In the genomic region with DNA sequence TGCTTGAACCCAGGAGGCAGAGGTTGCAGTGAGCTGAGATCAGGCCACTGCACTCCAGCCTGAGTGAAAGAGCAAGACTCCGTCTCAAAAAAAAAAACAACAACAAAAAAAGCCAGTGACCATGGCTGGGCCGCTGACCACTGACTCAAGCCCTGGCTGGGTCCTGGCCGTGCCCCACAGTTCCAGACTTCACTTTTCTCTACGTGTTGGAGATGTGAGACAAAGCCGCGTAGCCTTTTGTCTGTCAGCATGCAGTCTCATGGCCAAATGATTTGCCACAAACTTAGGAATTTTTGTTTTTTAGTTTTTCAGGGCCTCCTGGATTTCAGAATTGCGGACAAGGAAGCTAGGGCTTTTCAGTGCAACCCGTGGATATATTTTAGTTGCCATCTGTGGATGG, we compare ENCODE assay signal across 17 cellular contexts.
A peak's percentile ranks its signal among the peaks of the same experiment; 100 is the strongest.
DNase-seq lines count a peak whose midpoint lies in the region; ATAC-seq and TF ChIP-seq lines count a peak whose summit lies in the region.
"Had no signal": no experiment of that assay in that cellular context is flagged by ENCODE, and none has a peak within 500 bp of the region (broad histone marks: within the 10 kb centered on the region; RNA-seq: fewer than 3 reads in every experiment).

No MANE protein-coding gene starts in this region.

- H3K9me3 Mint-ChIP-seq in endodermal cell (no peaks in the 10 kb centered on the region), mesothelial cell of epicardium (no peaks in the 10 kb centered on the region)
- H3K9me3 Mint-ChIP-seq: T-helper 1 cell treated with Interleukin-12 subunit alpha and Interleukin-12 subunit beta and Interleukin-4 antibody, amounts not matched to agents 30 μg/mL and 1 μg/mL, for 36 hours had no signal

- H3K36me3 ChIP-seq in HUES48 (ENCODE audit: control insufficient read depth, insufficient read depth, low read length) (no peaks in the 10 kb centered on the region), endodermal cell (ENCODE audit: control insufficient read depth, insufficient read depth, low read length) (no peaks in the 10 kb centered on the region), tibial artery (no peaks in the 10 kb centered on the region)
- H3K36me3 ChIP-seq: Peyer's patch had no signal

- DNase-seq in endodermal cell, result no peak
- no peak for DNase-seq in mesothelial cell of epicardium (ENCODE audit: low spot score in 2 of 2, unreplicated experiment in 2 of 2)
- no peak for DNase-seq in tibial artery
- DNase-seq in NCI-H524 treated with DMSO at 0.1 percent for 48 hours (lab: John Stamatoyannopoulos, UW), result no peak
- DNase-seq in NCI-H526 treated with DMSO at 0.1 percent for 48 hours (lab: John Stamatoyannopoulos, UW), result no peak
- DNase-seq: activated CD8-positive, alpha-beta memory T cell treated with anti-CD3 and anti-CD28 coated beads, Interleukin-2, amount 50 U/mL, for 48 hours; activated naive CD4-positive, alpha-beta T cell treated with anti-CD3 and anti-CD28 coated beads, Interleukin-2, amount 50 U/mL, for 16 hours; CD4-positive, alpha-beta memory T cell; kidney glomerular epithelial cell; NCI-H1694; NCI-H69; Peyer's patch had no signal

- WGBS in endodermal cell (ENCODE audit: insufficient coverage in 1 of 2, insufficient read length in 1 of 2), 2 experiments, result 53 to 85% methylated on average over 8 of the region's 8 CpGs

- TF ChIP-seq CTCF in endodermal cell (conservative IDR thresholded peaks at IDR 0.05) (no peak), mesothelial cell of epicardium (IDR thresholded peaks at IDR 0.05; ENCODE audit: unreplicated experiment) (no peak), tibial artery (IDR thresholded peaks at IDR 0.05) (no peak)

- H3K9ac ChIP-seq in HUES48 (ENCODE audit: low read depth, low read length) (no peak overlapping the region), endodermal cell (ENCODE audit: extremely low read depth, low read length, poor library complexity, severe bottlenecking) (no peak overlapping the region)

- H3K27me3 ChIP-seq in HUES48 (ENCODE audit: control insufficient read depth, insufficient read depth, low read length) (no peaks in the 10 kb centered on the region), endodermal cell (ENCODE audit: control insufficient read depth, insufficient read depth, low read length, poor library complexity, severe bottlenecking) (no peaks in the 10 kb centered on the region), tibial artery (no peaks in the 10 kb centered on the region)
- H3K27me3 ChIP-seq: Peyer's patch had no signal

- H3K27ac ChIP-seq in HUES48 (ENCODE audit: low read depth, low read length), result peak overlapping the region; percentile 71
- H3K27ac ChIP-seq in endodermal cell (ENCODE audit: low read depth, low read length), result peak overlapping the region; percentile 88
- peak overlapping the region; percentile 82 to 88 for H3K27ac ChIP-seq in tibial artery
- H3K27ac ChIP-seq: HL-60 had no signal

- peaks cover 3% of the 10 kb centered on the region for H3K36me3 Mint-ChIP-seq in endodermal cell (ENCODE audit: low read depth)
- H3K36me3 Mint-ChIP-seq in mesothelial cell of epicardium, result no peaks in the 10 kb centered on the region
- H3K36me3 Mint-ChIP-seq: CD4-positive, alpha-beta memory T cell had no signal

- no peaks in the 10 kb centered on the region for H3K9me3 ChIP-seq in HUES48 (ENCODE audit: control insufficient read depth, insufficient read depth, low read length)
- H3K9me3 ChIP-seq in endodermal cell (ENCODE audit: control insufficient read depth, low read length), result no peaks in the 10 kb centered on the region
- H3K9me3 ChIP-seq in tibial artery, result no peaks in the 10 kb centered on the region
- H3K9me3 ChIP-seq: Peyer's patch had no signal

- ATAC-seq in HG02759 (IDR thresholded peaks at IDR 0.05; ENCODE audit: unreplicated experiment), result no peak
- ATAC-seq: activated CD4-positive, CD25-positive, alpha-beta regulatory T cell treated with anti-CD3 and anti-CD28 coated beads, Interleukin-2, amount 50 U/mL, for 24 hours had no signal

- intact Hi-C loops in tibial artery (cut with DNase I; ENCODE audit: low total_unique reads), result no loop called here

- H3K27me3 Mint-ChIP-seq in endodermal cell (ENCODE audit: insufficient read depth), result no peaks in the 10 kb centered on the region
- H3K27me3 Mint-ChIP-seq in mesothelial cell of epicardium (ENCODE audit: low read depth), result no peaks in the 10 kb centered on the region

- no peak overlapping the region for H3K4me3 ChIP-seq in HUES48 (ENCODE audit: low read depth, low read length)
- no peak overlapping the region for H3K4me3 ChIP-seq in endodermal cell (ENCODE audit: low read length)
- H3K4me3 ChIP-seq in tibial artery, result no peak overlapping the region
- H3K4me3 ChIP-seq: Peyer's patch had no signal

- H3K4me3 Mint-ChIP-seq in endodermal cell, result no peak overlapping the region
- no peak overlapping the region for H3K4me3 Mint-ChIP-seq in mesothelial cell of epicardium
- H3K4me3 Mint-ChIP-seq: CD4-positive, alpha-beta memory T cell; T-helper 1 cell treated with Interleukin-12 subunit alpha and Interleukin-12 subunit beta and Interleukin-4 antibody, amounts not matched to agents 30 μg/mL and 1 μg/mL, for 36 hours had no signal

- H3K4me1 ChIP-seq in HUES48 (ENCODE audit: control insufficient read depth, insufficient read depth, low read length) (peaks cover 28% of the 10 kb centered on the region), endodermal cell (ENCODE audit: control insufficient read depth, insufficient read depth, low read length) (peaks cover 7% of the 10 kb centered on the region), tibial artery (peaks cover 7 to 67% (median 51%) of the 10 kb centered on the region in 4 donors)

- peak overlapping the region; percentile 83 for H3K27ac Mint-ChIP-seq in endodermal cell
- H3K27ac Mint-ChIP-seq in mesothelial cell of epicardium, result peak overlapping the region; percentile 88
- H3K27ac Mint-ChIP-seq: CD4-positive, alpha-beta memory T cell; T-helper 1 cell treated with Interleukin-12 subunit alpha and Interleukin-12 subunit beta and Interleukin-4 antibody, amounts not matched to agents 30 μg/mL and 1 μg/mL, for 36 hours had no signal

- H3K4me1 Mint-ChIP-seq in endodermal cell (peaks cover 25% of the 10 kb centered on the region), mesothelial cell of epicardium (peaks cover 63% of the 10 kb centered on the region)
- H3K4me1 Mint-ChIP-seq: CD4-positive, alpha-beta memory T cell had no signal
